ENCODE assay signal across 23 cellular contexts in genomic region chr6:241331-241865, GRCh38.
"Had no signal": no experiment of that assay in that cellular context is flagged by ENCODE, and none has a peak within 500 bp of the region (broad histone marks: within the 10 kb centered on the region; RNA-seq: fewer than 3 reads in every experiment).

No MANE protein-coding gene starts in this region.

- H3K9me3 ChIP-seq: gastrocnemius medialis, lower lobe of right lung, prostate gland, right lobe of liver had no signal

- H3K27ac Mint-ChIP-seq: dendritic cell treated with granulocyte-macrophage colony-stimulating factor and Interleukin-4, amounts not matched to agents 40 ng/mL and 50 ng/mL, for 4 days; effector memory CD8-positive, alpha-beta T cell; memory B cell; mesothelial cell of epicardium; natural killer cell; neural progenitor cell; stimulated activated effector memory CD8-positive, alpha-beta T cell treated with anti-CD3 and anti-CD28 coated beads, Interleukin-12 subunit alpha, Interleukin-12 subunit beta, amount 100 ng/mL, for 72 hours; stimulated activated naive CD8-positive, alpha-beta T cell treated with anti-CD3 and anti-CD28 coated beads, Interleukin-15, Interleukin-2, amounts not matched to agents 100 ng/mL and 50 ng/mL, for 24 hours had no signal

- H3K27me3 Mint-ChIP-seq: memory B cell; stimulated activated naive CD8-positive, alpha-beta T cell treated with anti-CD3 and anti-CD28 coated beads, Interleukin-15, Interleukin-2, amounts not matched to agents 100 ng/mL and 50 ng/mL, for 24 hours had no signal

- H3K79me2 ChIP-seq: parathyroid adenoma had no signal

- H3K4me1 Mint-ChIP-seq: mesothelial cell of epicardium had no signal

- H3K4me2 ChIP-seq: neural progenitor cell had no signal

- H3K4me3 ChIP-seq: esophagus muscularis mucosa, gastrocnemius medialis, left lung, lower lobe of right lung, neural progenitor cell, prostate gland, right lobe of liver, tibial artery, upper lobe of left lung, uterus had no signal

- DNase-seq: effector memory CD8-positive, alpha-beta T cell; gastrocnemius medialis; islet precursor cell; left lung; lower lobe of right lung; natural killer cell; occipital lobe; right lobe of liver; stimulated activated CD4-positive, alpha-beta T cell treated with anti-CD3 and anti-CD28 coated beads, Interleukin-4, amount 100 ng/mL, for 1 hour; stimulated activated CD8-positive, alpha-beta memory T cell treated with anti-CD3 and anti-CD28 coated beads, Interleukin-4, amount 100 ng/mL, for 48 hours; tibial artery; upper lobe of left lung; uterus had no signal

- H3K9ac ChIP-seq: neural progenitor cell, parathyroid adenoma had no signal

- H3K4me3 Mint-ChIP-seq: dendritic cell treated with granulocyte-macrophage colony-stimulating factor and Interleukin-4, amounts not matched to agents 40 ng/mL and 50 ng/mL, for 4 days; effector memory CD8-positive, alpha-beta T cell; memory B cell; mesothelial cell of epicardium; natural killer cell; neural progenitor cell; stimulated activated effector memory CD8-positive, alpha-beta T cell treated with anti-CD3 and anti-CD28 coated beads, Interleukin-12 subunit alpha, Interleukin-12 subunit beta, amount 100 ng/mL, for 72 hours; stimulated activated naive CD8-positive, alpha-beta T cell treated with anti-CD3 and anti-CD28 coated beads, Interleukin-15, Interleukin-2, amounts not matched to agents 100 ng/mL and 50 ng/mL, for 24 hours had no signal

- H3K27ac ChIP-seq: epithelial cell of prostate, esophagus muscularis mucosa, gastrocnemius medialis, left lung, lower lobe of right lung, neural progenitor cell, parathyroid adenoma, prostate gland, right lobe of liver, tibial artery, upper lobe of left lung, uterus had no signal

- H3K36me3 Mint-ChIP-seq: memory B cell; mesothelial cell of epicardium; natural killer cell; neural progenitor cell; stimulated activated effector memory CD8-positive, alpha-beta T cell treated with anti-CD3 and anti-CD28 coated beads, Interleukin-12 subunit alpha, Interleukin-12 subunit beta, amount 100 ng/mL, for 72 hours had no signal

- H3K36me3 ChIP-seq: esophagus muscularis mucosa, gastrocnemius medialis, left lung, lower lobe of right lung, neural progenitor cell, prostate gland, right lobe of liver, tibial artery, upper lobe of left lung, uterus had no signal

- ATAC-seq: effector memory CD8-positive, alpha-beta T cell; gastrocnemius medialis; left lung; lower lobe of right lung; natural killer cell; right lobe of liver; stimulated activated effector memory CD8-positive, alpha-beta T cell treated with anti-CD3 and anti-CD28 coated beads, Interleukin-12 subunit alpha, Interleukin-12 subunit beta, amount 100 ng/mL, for 72 hours had no signal

- H2AFZ ChIP-seq: neural progenitor cell, parathyroid adenoma had no signal

- H3K9me3 Mint-ChIP-seq: dendritic cell treated with granulocyte-macrophage colony-stimulating factor and Interleukin-4, amounts not matched to agents 40 ng/mL and 50 ng/mL, for 4 days; effector memory CD8-positive, alpha-beta T cell; memory B cell; natural killer cell; stimulated activated effector memory CD8-positive, alpha-beta T cell treated with anti-CD3 and anti-CD28 coated beads, Interleukin-12 subunit alpha, Interleukin-12 subunit beta, amount 100 ng/mL, for 72 hours; stimulated activated naive CD8-positive, alpha-beta T cell treated with anti-CD3 and anti-CD28 coated beads, Interleukin-15, Interleukin-2, amounts not matched to agents 100 ng/mL and 50 ng/mL, for 24 hours had no signal

- H3K27me3 ChIP-seq: left lung, neural progenitor cell, right lobe of liver, upper lobe of left lung, uterus had no signal

- H3K4me1 ChIP-seq: gastrocnemius medialis, parathyroid adenoma, prostate gland, right lobe of liver, tibial artery, upper lobe of left lung, uterus had no signal
